In the genomic region with DNA sequence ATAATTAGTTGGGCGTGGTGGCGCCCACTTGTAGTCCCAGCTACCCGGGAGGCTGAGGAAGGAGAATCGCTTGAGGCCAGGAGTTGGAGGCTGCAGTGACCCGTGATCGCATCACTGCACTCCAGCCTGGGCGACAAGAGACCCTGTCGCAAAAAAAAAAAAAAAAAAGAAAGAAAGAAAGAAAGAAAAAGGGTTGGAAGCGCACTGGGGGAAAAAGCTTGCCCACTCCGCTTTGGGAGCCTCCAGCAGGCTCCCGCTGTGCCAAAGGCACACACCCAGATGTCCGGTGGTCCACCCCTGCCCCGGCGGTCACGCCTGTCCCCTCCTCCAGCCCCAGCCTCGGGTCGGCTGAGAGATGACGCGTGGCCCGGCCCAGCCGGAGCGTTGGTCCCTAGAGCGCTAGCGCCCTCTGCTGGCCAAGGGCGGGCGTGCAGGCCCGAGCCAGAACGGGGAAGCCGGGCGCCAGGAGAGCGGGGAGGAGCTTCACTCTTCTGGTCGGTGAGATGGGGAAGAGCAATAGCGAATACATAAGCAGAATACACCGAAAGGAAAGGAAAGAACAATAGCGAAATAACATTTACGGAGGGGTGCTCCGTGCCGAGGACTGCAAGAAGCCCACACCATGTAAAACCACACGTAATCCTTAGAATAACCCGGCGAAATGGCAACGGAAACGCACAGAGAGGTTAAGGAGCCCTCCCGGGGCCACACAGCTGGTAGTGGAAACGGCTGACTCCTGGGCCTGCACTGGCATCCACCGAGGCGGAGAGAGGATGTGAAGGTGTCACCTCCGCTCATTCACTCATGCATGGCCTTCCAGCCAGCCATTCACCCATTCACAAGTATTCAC, we compare ENCODE assay signal across 8 cellular contexts. TPM values are rescaled to one million over a fixed set of nuclear protein-coding genes. Genes with fewer than 3 reads are reported as not detected.
DNase-seq lines count a peak whose midpoint lies in the region; ATAC-seq and TF ChIP-seq lines count a peak whose summit lies in the region.

No MANE protein-coding gene starts in this region.

- H3K4me1 ChIP-seq in neural progenitor cell: peaks cover 6% of the 10 kb centered on the region
- H3K4me1 ChIP-seq in stomach: peaks cover 4 to 23% (median 16%) of the 10 kb centered on the region in 4 donors

- peak; percentile 99 for DNase-seq in Calu3
- DNase-seq in LoVo (ENCODE audit: low spot score): peak; percentile 90
- DNase-seq in RPMI7951 (ENCODE audit: low read depth): peak; percentile 80
- DNase-seq in fibroblast of villous mesenchyme (ENCODE audit: low read depth): peak; percentile 73
- peak; percentile 95 for DNase-seq in neural progenitor cell (ENCODE audit: low spot score)
- DNase-seq in stomach: peak; percentile 95

- TF ChIP-seq CTCF in Calu3 (IDR thresholded peaks at IDR 0.05; ENCODE audit: unreplicated experiment) (peak; percentile 100), fibroblast of villous mesenchyme (IDR thresholded peaks at IDR 0.05; ENCODE audit: insufficient read depth, low read depth, low read length) (peak; percentile 97), neural progenitor cell (IDR thresholded peaks at IDR 0.05) (peak; percentile 100), stomach (IDR thresholded peaks at IDR 0.05) (peak in 6 of 7 experiments; percentile 98 to 100 (median 100))

- H3K27ac Mint-ChIP-seq in Calu3 (ENCODE audit: unreplicated experiment): no peak overlapping the region
- H3K27ac Mint-ChIP-seq in activated T-helper 17 cell treated with anti-CD3 and anti-CD28 coated beads, Interleukin-2, amount 50 U/mL, for 72 hours: no peak overlapping the region
- H3K27ac Mint-ChIP-seq in neural progenitor cell: no peak overlapping the region

- no peak overlapping the region for H2AFZ ChIP-seq in neural progenitor cell (replicated peaks)

- H3K79me2 ChIP-seq in neural progenitor cell (ENCODE audit: low read depth): no peaks in the 10 kb centered on the region

- H3K4me3 ChIP-seq in fibroblast of villous mesenchyme (ENCODE audit: low read depth, low read length) (peak overlapping the region; percentile 53), neural progenitor cell (peak overlapping the region; percentile 32), stomach (peak overlapping the region; percentile 30 to 41 (median 36))

- H3K36me3 Mint-ChIP-seq in Calu3 (ENCODE audit: insufficient read depth, unreplicated experiment): peaks cover under 1% of the 10 kb centered on the region
- H3K36me3 Mint-ChIP-seq in activated T-helper 17 cell treated with anti-CD3 and anti-CD28 coated beads, Interleukin-2, amount 50 U/mL, for 72 hours (ENCODE audit: low read depth): no peaks in the 10 kb centered on the region
- H3K36me3 Mint-ChIP-seq in neural progenitor cell: no peaks in the 10 kb centered on the region

- CTCF ChIA-PET in Calu3 (lab: Charles Lee): interaction anchor here (0.5 to 5.4 kb wide), 37 partner anchors 8 to 1746 kb away, joined by 3 to 134 read pairs (median 3); a partner anchor contains a TSS

- H3K9ac ChIP-seq in neural progenitor cell: no peak overlapping the region

- no TSS peak for BruUV-seq in Calu3 (replicated peaks; lab: Mats Ljungman, UMichigan)

- H3K9me3 ChIP-seq in neural progenitor cell (ENCODE audit: low read depth): no peaks in the 10 kb centered on the region
- H3K9me3 ChIP-seq in stomach: no peaks in the 10 kb centered on the region

- H3K4me2 ChIP-seq in neural progenitor cell: peak overlapping the region; percentile 70

- H3K36me3 ChIP-seq in neural progenitor cell (no peaks in the 10 kb centered on the region), stomach (no peaks in the 10 kb centered on the region)

- no peak for TF ChIP-seq POLR2A in stomach (IDR thresholded peaks at IDR 0.05)

- H3K9me3 Mint-ChIP-seq in Calu3 (ENCODE audit: low read depth, unreplicated experiment) (no peaks in the 10 kb centered on the region), neural progenitor cell (no peaks in the 10 kb centered on the region)
- no peaks in the 10 kb centered on the region for H3K9me3 Mint-ChIP-seq in activated T-helper 17 cell treated with anti-CD3 and anti-CD28 coated beads, Interleukin-2, amount 50 U/mL, for 72 hours

- peak; percentile 85 for ATAC-seq in GM21825 (IDR thresholded peaks at IDR 0.05; ENCODE audit: unreplicated experiment)
- ATAC-seq in activated T-helper 17 cell treated with anti-CD3 and anti-CD28 coated beads, Interleukin-2, amount 50 U/mL, for 72 hours (replicated peaks): peak; percentile 100

- no peaks in the 10 kb centered on the region for H4K20me1 ChIP-seq in neural progenitor cell (ENCODE audit: low read depth)

- peak overlapping the region; percentile 70 for H3K4me3 Mint-ChIP-seq in Calu3 (ENCODE audit: low read depth, unreplicated experiment)
- H3K4me3 Mint-ChIP-seq in activated T-helper 17 cell treated with anti-CD3 and anti-CD28 coated beads, Interleukin-2, amount 50 U/mL, for 72 hours: peak overlapping the region; percentile 61
- H3K4me3 Mint-ChIP-seq in neural progenitor cell: no peak overlapping the region

- WGBS in stomach, 5 donors: 11 to 13% (median 12%) methylated on average over 45 to 48 of the region's 48 CpGs

- no peak for TF ChIP-seq EP300 in stomach (IDR thresholded peaks at IDR 0.05)

- H3K27ac ChIP-seq in neural progenitor cell (no peak overlapping the region), stomach (peak overlapping the region in 1 of 5 donors; percentile 16)

- H3K27me3 Mint-ChIP-seq in Calu3 (ENCODE audit: unreplicated experiment): peaks cover 28% of the 10 kb centered on the region
- H3K27me3 Mint-ChIP-seq in activated T-helper 17 cell treated with anti-CD3 and anti-CD28 coated beads, Interleukin-2, amount 50 U/mL, for 72 hours: no peaks in the 10 kb centered on the region
- H3K27me3 Mint-ChIP-seq in neural progenitor cell (ENCODE audit: insufficient read depth, low read depth): peaks cover 12% of the 10 kb centered on the region

- H3K27me3 ChIP-seq in neural progenitor cell (no peaks in the 10 kb centered on the region), stomach (no peaks in the 10 kb centered on the region)

- intact Hi-C loops in Calu3 (cut with micrococcal nuclease; ENCODE audit: unreplicated experiment) (loop anchor here (1.0 to 5.0 kb wide), 2 partner anchors 92 to 96 kb away; no protein-coding TSS in a partner anchor), stomach (cut with DNase I; ENCODE audit: low total_unique reads) (no loop called here)

- peaks cover 13% of the 10 kb centered on the region for H3F3A ChIP-seq in neural progenitor cell (ENCODE audit: low read depth)

- H3K4me1 Mint-ChIP-seq in Calu3 (ENCODE audit: low read depth, unreplicated experiment) (peaks cover 9% of the 10 kb centered on the region), neural progenitor cell (peaks cover 20% of the 10 kb centered on the region)
- H3K4me1 Mint-ChIP-seq in activated T-helper 17 cell treated with anti-CD3 and anti-CD28 coated beads, Interleukin-2, amount 50 U/mL, for 72 hours: no peaks in the 10 kb centered on the region

RNA-seq across cellular contexts. Expression of a gene that starts 41.7 kb away (rescaled TPM):
- total RNA-seq in Calu3 (2022) (212 TPM in 2 replicates), fibroblast of villous mesenchyme (88.1 and 90.2 TPM in 2 replicates), neural progenitor cell (ENCODE audit: low replicate concordance) (121 and 143 TPM in 2 replicates), stomach (100 to 1,000 TPM in 1 of 5 donors, 10 to 100 TPM in 4; 52.6 to 111 (median 61.8) TPM)
- total RNA-seq in RPMI7951 (2014; rRNA removed; shearing (Covaris generic)): 134 and 174 TPM in 2 replicates
- total RNA-seq in activated T-helper 17 cell treated with anti-CD3 and anti-CD28 coated beads, Interleukin-2, amount 50 U/mL, for 72 hours: 100 to 1,000 TPM; 197 to 205 TPM
- 10 to 100 TPM; 64.7 to 90.3 (median 80.3) TPM for polyA plus RNA-seq in stomach
